ENCODE assay signal across 16 cellular contexts in genomic region chr3:169505577-169506155, GRCh38.
DNase-seq lines count a peak whose midpoint lies in the region; ATAC-seq and TF ChIP-seq lines count a peak whose summit lies in the region.
"Had no signal": no experiment of that assay in that cellular context is flagged by ENCODE, and none has a peak within 500 bp of the region (broad histone marks: within the 10 kb centered on the region; RNA-seq: fewer than 3 reads in every experiment).

No MANE protein-coding gene starts in this region.

- H3K9me3 ChIP-seq in A673 (ENCODE audit: low read depth, low read length, poor library complexity, severe bottlenecking), result no peaks in the 10 kb centered on the region
- no peaks in the 10 kb centered on the region for H3K9me3 ChIP-seq in OCI-LY1 (ENCODE audit: low read length)
- no peaks in the 10 kb centered on the region for H3K9me3 ChIP-seq in tibial nerve
- H3K9me3 ChIP-seq: lower lobe of right lung, pancreas, suprapubic skin had no signal

- no peak overlapping the region for H2AFZ ChIP-seq in OCI-LY1 (ENCODE audit: low read length)

- H3K36me3 ChIP-seq in A673 (ENCODE audit: insufficient read depth, low read length, poor library complexity, severe bottlenecking) (no peaks in the 10 kb centered on the region), OCI-LY1 (ENCODE audit: insufficient read depth, low read length) (no peaks in the 10 kb centered on the region), tibial nerve (no peaks in the 10 kb centered on the region)
- H3K36me3 ChIP-seq: lower lobe of right lung, pancreas, suprapubic skin had no signal

- TF ChIP-seq EP300 in tibial nerve (IDR thresholded peaks at IDR 0.05), result no peak

- TF ChIP-seq CTCF in A673 (conservative IDR thresholded peaks at IDR 0.05; ENCODE audit: low read depth, low read length) (peak; percentile 31; the same call in 1 of the 2 replicates), GM12874 (IDR thresholded peaks at IDR 0.05; ENCODE audit: insufficient read depth, low read depth, low read length) (0 out of 2 replicates have a peak, but pooled peaks have one; percentile 11), OCI-LY1 (IDR thresholded peaks at IDR 0.05; ENCODE audit: low read length) (peak; percentile 35; the same call in 1 of the 2 replicates), fibroblast of mammary gland (conservative IDR thresholded peaks at IDR 0.05; ENCODE audit: control insufficient read depth, insufficient read depth, low read depth, low read length) (peak; percentile 1), tibial nerve (IDR thresholded peaks at IDR 0.05) (no peak)

- H3K9me2 ChIP-seq in OCI-LY1 (ENCODE audit: low read depth, low read length), result no peaks in the 10 kb centered on the region

- no peaks in the 10 kb centered on the region for H4K20me1 ChIP-seq in OCI-LY1 (ENCODE audit: insufficient read depth, low read length)

- no peak overlapping the region for H3K4me2 ChIP-seq in OCI-LY1 (ENCODE audit: low read length)

- no peaks in the 10 kb centered on the region for H3F3A ChIP-seq in OCI-LY1 (ENCODE audit: insufficient read depth, low read length)

- POLR2A ChIA-PET in A673 (lab: Charles Lee; ENCODE audit: low non-redundant PET), result interaction anchor here (0.7 kb wide), 1 partner anchor 16 kb away, joined by 3 read pairs; no protein-coding TSS in a partner anchor

- H3K4me3 ChIP-seq in A673 (ENCODE audit: low read depth, low read length, poor library complexity, severe bottlenecking) (no peak overlapping the region), OCI-LY1 (ENCODE audit: low read depth, low read length, poor library complexity, severe bottlenecking) (no peak overlapping the region), fibroblast of mammary gland (ENCODE audit: control insufficient read depth, low read depth, low read length) (no peak overlapping the region), tibial nerve (no peak overlapping the region)
- H3K4me3 ChIP-seq: lower lobe of right lung, pancreas, skin epidermis, suprapubic skin had no signal

- no peaks in the 10 kb centered on the region for H3K79me2 ChIP-seq in OCI-LY1 (ENCODE audit: insufficient read depth, low read length)

- intact Hi-C loops in A673 (cut with micrococcal nuclease; ENCODE audit: unreplicated experiment), result no loop called here

- H3K27me3 ChIP-seq in A673 (replicated peaks; ENCODE audit: insufficient read depth, low read depth, low read length, poor library complexity) (no peaks in the 10 kb centered on the region), OCI-LY1 (ENCODE audit: insufficient read depth, low read length) (no peaks in the 10 kb centered on the region), tibial nerve (no peaks in the 10 kb centered on the region)
- H3K27me3 ChIP-seq: pancreas, suprapubic skin had no signal

- 74 to 76% methylated on average over 6 of the region's 6 CpGs for WGBS in tibial nerve, 2 donors

- no peak for TF ChIP-seq POLR2A in tibial nerve (IDR thresholded peaks at IDR 0.05)

- no peak for DNase-seq in A673 (ENCODE audit: low spot score)
- DNase-seq in fibroblast of mammary gland (ENCODE audit: low read depth), result no peak
- no peak for DNase-seq in tibial nerve (ENCODE audit: low spot score in 2 of 2)
- DNase-seq in GM03348 (ENCODE audit: low spot score), result no peak
- DNase-seq in NCI-H2196 treated with DMSO at 0.1 percent for 48 hours (lab: John Stamatoyannopoulos, UW; ENCODE audit: unreplicated experiment), result no peak
- DNase-seq: activated CD4-positive, CD25-positive, alpha-beta regulatory T cell; activated naive CD8-positive, alpha-beta T cell treated with anti-CD3 and anti-CD28 coated beads, Interleukin-2, amount 10 ng/mL, durations not matched to agents 7 days and 5 days; dermis blood vessel endothelial cell; lower lobe of right lung; NCI-H2171; pancreas had no signal

- H3K4me1 ChIP-seq in A673 (ENCODE audit: insufficient read depth, low read length, poor library complexity, severe bottlenecking), result no peaks in the 10 kb centered on the region
- H3K4me1 ChIP-seq in OCI-LY1 (ENCODE audit: insufficient read depth, low read length, severe bottlenecking), result no peaks in the 10 kb centered on the region
- H3K4me1 ChIP-seq in tibial nerve, result no peaks in the 10 kb centered on the region
- H3K4me1 ChIP-seq: suprapubic skin had no signal

- BruUV-seq in A673 (replicated peaks; lab: Mats Ljungman, UMichigan), result no TSS peak

- ATAC-seq in GM21526 (IDR thresholded peaks at IDR 0.05; ENCODE audit: low FRiP score, unreplicated experiment), result no peak
- ATAC-seq: lower lobe of right lung, pancreas had no signal

- no peak overlapping the region for H3K9ac ChIP-seq in OCI-LY1 (ENCODE audit: low read length)

- H3K27ac ChIP-seq in A673 (ENCODE audit: low read depth, low read length, poor library complexity, severe bottlenecking), result no peak overlapping the region
- H3K27ac ChIP-seq in OCI-LY1 (ENCODE audit: low read depth, low read length, poor library complexity, severe bottlenecking), result no peak overlapping the region
- no peak overlapping the region for H3K27ac ChIP-seq in tibial nerve
- H3K27ac ChIP-seq: lower lobe of right lung, pancreas, skin epidermis, suprapubic skin had no signal

- CTCF ChIA-PET in A673 (lab: Charles Lee), result no interaction called here

Comparison
In these comparisons a context has a peak if more than half of its experiments do, and no peak if none do; other contexts are left out.
1. CTCF ChIP-seq: peak in A673 (single experiment), GM12874 (single experiment), OCI-LY1 (single experiment) and fibroblast of mammary gland (single experiment); none in tibial nerve (0 of 5).